ENCODE assay signal across 1 cellular context in the genomic region with DNA sequence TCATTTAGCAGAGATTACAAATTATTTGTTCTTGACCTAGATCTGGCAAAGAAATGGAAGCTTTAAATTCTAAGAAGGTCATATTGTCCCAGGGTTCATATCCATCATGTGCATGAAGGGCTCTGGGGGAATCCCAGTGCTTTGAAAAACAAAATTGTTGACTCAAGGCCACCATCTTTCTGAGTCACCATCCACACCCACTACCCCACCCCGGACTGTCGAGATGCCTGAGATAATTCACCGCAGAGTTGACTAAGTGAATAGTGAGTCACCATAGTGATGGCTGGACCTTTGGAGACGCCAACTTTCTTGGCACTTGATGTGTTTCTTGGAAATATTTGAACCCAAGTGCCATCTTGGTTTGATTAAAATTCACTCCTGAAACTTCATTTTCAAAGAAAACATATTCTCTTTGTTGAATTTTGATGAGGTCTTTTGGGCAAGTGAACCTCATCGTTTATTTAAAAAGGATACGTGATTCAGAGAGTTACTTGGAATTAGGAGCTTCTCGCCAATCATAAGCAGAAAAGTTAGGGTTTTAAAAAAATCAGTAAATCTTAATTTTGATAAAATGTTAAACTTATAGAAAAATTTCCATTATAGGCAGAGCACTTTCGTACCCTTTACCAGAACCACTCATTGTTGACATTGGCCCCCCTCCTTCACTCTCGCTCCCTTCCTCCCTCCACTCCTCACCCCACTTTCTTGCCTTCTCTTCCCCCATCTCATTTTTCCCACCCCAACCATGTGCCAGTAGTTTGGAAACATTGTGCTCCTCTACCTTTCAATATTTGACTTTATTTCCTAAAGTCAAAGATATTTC.
TF ChIP-seq lines count a peak whose summit lies in the region.

No MANE protein-coding gene starts in this region.

TF ChIP-seq in GM12878, 131 proteins besides CTCF, POLR2A, EP300 and RAD21:
- TF ChIP-seq PML (IDR thresholded peaks at IDR 0.05; ENCODE audit: low read length) (0 out of 2 replicates have a peak, but pooled peaks have one; percentile 28), JUNB (IDR thresholded peaks at IDR 0.05) (peak; percentile 47), RUNX3 (IDR thresholded peaks at IDR 0.05; ENCODE audit: low read length) (peak; percentile 59; the same call in 1 of the 2 replicates), YY1 (IDR thresholded peaks at IDR 0.05; ENCODE audit: low read depth, low read length) (peak; percentile 45; the same call in 1 of the 2 replicates)
